ENCODE assay signal across 8 cellular contexts in genomic region chr4:44678094-44679023, GRCh38. TPM values are rescaled to one million over a fixed set of nuclear protein-coding genes. Genes with fewer than 3 reads are reported as not detected.
DNase-seq lines count a peak whose midpoint lies in the region; ATAC-seq, FAIRE-seq and TF ChIP-seq lines count a peak whose summit lies in the region.

A gene with protein sequence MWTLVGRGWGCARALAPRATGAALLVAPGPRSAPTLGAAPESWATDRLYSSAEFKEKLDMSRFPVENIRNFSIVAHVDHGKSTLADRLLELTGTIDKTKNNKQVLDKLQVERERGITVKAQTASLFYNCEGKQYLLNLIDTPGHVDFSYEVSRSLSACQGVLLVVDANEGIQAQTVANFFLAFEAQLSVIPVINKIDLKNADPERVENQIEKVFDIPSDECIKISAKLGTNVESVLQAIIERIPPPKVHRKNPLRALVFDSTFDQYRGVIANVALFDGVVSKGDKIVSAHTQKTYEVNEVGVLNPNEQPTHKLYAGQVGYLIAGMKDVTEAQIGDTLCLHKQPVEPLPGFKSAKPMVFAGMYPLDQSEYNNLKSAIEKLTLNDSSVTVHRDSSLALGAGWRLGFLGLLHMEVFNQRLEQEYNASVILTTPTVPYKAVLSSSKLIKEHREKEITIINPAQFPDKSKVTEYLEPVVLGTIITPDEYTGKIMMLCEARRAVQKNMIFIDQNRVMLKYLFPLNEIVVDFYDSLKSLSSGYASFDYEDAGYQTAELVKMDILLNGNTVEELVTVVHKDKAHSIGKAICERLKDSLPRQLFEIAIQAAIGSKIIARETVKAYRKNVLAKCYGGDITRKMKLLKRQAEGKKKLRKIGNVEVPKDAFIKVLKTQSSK (plus strand): TSS chr4:44678420. CDS start chr4:44678623, 203 bp downstream.

- peak; percentile 95 for TF ChIP-seq POLR2A in GM12891 (IDR thresholded peaks at IDR 0.05; ENCODE audit: low read depth, low read length)
- peak; percentile 81 for TF ChIP-seq POLR2A in transverse colon (IDR thresholded peaks at IDR 0.05)

- H4K91ac ChIP-seq in trophoblast cell (ENCODE audit: low read depth, low read length): peak within 1 kb of the TSS; percentile 74

- H3K36me3 ChIP-seq in trophoblast cell (ENCODE audit: control insufficient read depth in 1 of 2, insufficient read depth in 2 of 2, low read length in 2 of 2): peaks cover 0 to 2% of the 10 kb centered on the region in 2 experiments
- H3K36me3 ChIP-seq in transverse colon: peaks cover 0 to 21% (median 2%) of the 10 kb centered on the region in 4 donors

- peak within 1 kb of the TSS; percentile 74 for H2BK120ac ChIP-seq in trophoblast cell (ENCODE audit: insufficient read depth, low read length, poor library complexity)

- H3K4me1 ChIP-seq in trophoblast cell (ENCODE audit: control insufficient read depth in 1 of 2, insufficient read depth in 2 of 2, low read length in 2 of 2): no peaks in the 10 kb centered on the region
- peaks cover 2 to 28% (median 19%) of the 10 kb centered on the region in 4 donors for H3K4me1 ChIP-seq in transverse colon

- H3K14ac ChIP-seq in trophoblast cell (ENCODE audit: low read length): peak within 1 kb of the TSS; percentile 75

- H3K4me2 ChIP-seq in trophoblast cell (ENCODE audit: low read length): peak within 1 kb of the TSS; percentile 74

- H2AK5ac ChIP-seq in trophoblast cell (ENCODE audit: low read length): no peak within 1 kb of the TSS

- peak within 1 kb of the TSS; percentile 92 for H3K9ac ChIP-seq in trophoblast cell (ENCODE audit: low read length)

- peak within 1 kb of the TSS; percentile 74 for H2AFZ ChIP-seq in trophoblast cell (ENCODE audit: insufficient read depth, low read length, poor library complexity)

- ATAC-seq in HG02840 (IDR thresholded peaks at IDR 0.05; ENCODE audit: low FRiP score, unreplicated experiment) (peak; percentile 99), T-cell (replicated peaks in 1 of 4) (peak; percentile 90 to 94 (median 93))

- no peaks in the 10 kb centered on the region for H3K27me3 Mint-ChIP-seq in T-cell

- WGBS in adipose tissue, 3 donors: 0 to 1% (median 0%) methylated on average over 54 to 55 of the region's 55 CpGs
- no CpG with 5 or more reads among the region's 55 CpGs for whole genome bisulfite sequencing in trophoblast cell (ENCODE audit: extremely low coverage, insufficient coverage, insufficient read length)
- WGBS in transverse colon (ENCODE audit: low coverage in 1 of 2), 2 donors: 0% methylated on average over 2 to 34 of the region's 55 CpGs

- no peak for TF ChIP-seq CTCF in transverse colon (IDR thresholded peaks at IDR 0.05)

- H4K12ac ChIP-seq in trophoblast cell (ENCODE audit: low read depth, low read length): peak within 1 kb of the TSS; percentile 88

- peak within 1 kb of the TSS; percentile 98 to 99 for H3K27ac Mint-ChIP-seq in T-cell

- H2BK12ac ChIP-seq in trophoblast cell (ENCODE audit: low read length): no peak within 1 kb of the TSS

- H3K4me3 ChIP-seq in trophoblast cell (ENCODE audit: low read depth, low read length) (peak within 1 kb of the TSS; percentile 88), transverse colon (peak within 1 kb of the TSS; percentile 67 to 89 (median 78))

- POLR2A ChIA-PET in T-cell (lab: Charles Lee): interaction anchor here (0.6 to 2.2 kb wide), 11 partner anchors 9 to 60 kb away, joined by 3 to 9 read pairs (median 4); partner anchors contain the start of gene GNPDA2 (in 2 of the 2)

- FAIRE-seq in GM12891 (lab: Jason Lieb, UNC): peak; percentile 99

- H3K79me2 ChIP-seq in trophoblast cell (ENCODE audit: control insufficient read depth, insufficient read depth, low read length, poor library complexity): peaks cover 7% of the 10 kb centered on the region

- H3K9me3 ChIP-seq in trophoblast cell (ENCODE audit: insufficient read depth, low read depth, low read length) (no peaks in the 10 kb centered on the region), transverse colon (no peaks in the 10 kb centered on the region)

- H3K36me3 Mint-ChIP-seq in T-cell: peaks cover 7% of the 10 kb centered on the region

- no peak within 1 kb of the TSS for H3K23ac ChIP-seq in trophoblast cell (ENCODE audit: low read length)

- in situ Hi-C loops in transverse colon (cut with MboI; ENCODE audit: low pct_ligation_motif_present in 1 of 4, low pct_unique_long_range_greater_than_20kb in 1 of 4, low sequenced_read_pairs in 3 of 4): no loop called here

- H3K27me3 ChIP-seq in trophoblast cell (ENCODE audit: insufficient read depth, low read length) (no peaks in the 10 kb centered on the region), transverse colon (no peaks in the 10 kb centered on the region)

- H3K4me1 Mint-ChIP-seq in T-cell: peaks cover 27 to 44% (median 32%) of the 10 kb centered on the region in 3 donors

- H3K79me1 ChIP-seq in trophoblast cell (ENCODE audit: low read length): peaks cover 8% of the 10 kb centered on the region

- intact Hi-C loops in cardiac septum (cut with DNase I): loop anchor here (1.0 kb wide), 1 partner anchor 47 kb away; no protein-coding TSS in a partner anchor
- intact Hi-C loops in transverse colon (cut with DNase I; ENCODE audit: low total_unique reads): no loop called here

- TF ChIP-seq EP300 in transverse colon (IDR thresholded peaks at IDR 0.05; ENCODE audit: low read depth): no peak

- DNase-seq in GM12891 (ENCODE audit: insufficient read length, low spot score): peak; percentile 59
- DNase-seq in NCI-H1436 treated with DMSO at 0.1 percent for 48 hours (lab: John Stamatoyannopoulos, UW): peak; percentile 54
- DNase-seq in T-cell: peak; percentile 73 to 93 (median 89)
- peak; percentile 94 for DNase-seq in cardiac septum (ENCODE audit: low spot score)
- DNase-seq in trophoblast cell: peak; percentile 84 to 87
- DNase-seq in transverse colon: peak; percentile 92

- H3K18ac ChIP-seq in trophoblast cell (ENCODE audit: low read length): no peak within 1 kb of the TSS

- no peaks in the 10 kb centered on the region for H3K9me3 Mint-ChIP-seq in T-cell

- H3K4ac ChIP-seq in trophoblast cell (ENCODE audit: low read depth, low read length): peak within 1 kb of the TSS; percentile 69

- peak within 1 kb of the TSS; percentile 93 to 97 (median 96) for H3K4me3 Mint-ChIP-seq in T-cell

- H3K27ac ChIP-seq in adipose tissue (ENCODE audit: low read depth, low read length): peak within 1 kb of the TSS; percentile 23
- H3K27ac ChIP-seq in trophoblast cell (ENCODE audit: low read depth, low read length): peak within 1 kb of the TSS; percentile 64
- peak within 1 kb of the TSS; percentile 80 to 93 (median 90) for H3K27ac ChIP-seq in transverse colon

- H4K8ac ChIP-seq in trophoblast cell (ENCODE audit: low read depth, low read length): peak within 1 kb of the TSS; percentile 93

- H2BK5ac ChIP-seq in trophoblast cell (ENCODE audit: low read depth, low read length, poor library complexity): peak within 1 kb of the TSS; percentile 41

- CTCF ChIA-PET in T-cell (lab: Charles Lee): interaction anchor here (0.7 to 2.2 kb wide), 9 partner anchors 13 to 81 kb away, joined by 3 to 11 read pairs (median 4); partner anchors contain the start of gene GNPDA2 (in 1 of the 2)

TF ChIP-seq in GM12891, 5 proteins besides CTCF, POLR2A, EP300 and RAD21:
- peak; percentile 6; the same call in 1 of the 2 replicates for TF ChIP-seq POU2F2 (IDR thresholded peaks at IDR 0.05; ENCODE audit: low read depth, low read length)
- TF ChIP-seq PAX5 (IDR thresholded peaks at IDR 0.05; ENCODE audit: insufficient read depth, low read length, severe bottlenecking): no peak
- TF ChIP-seq SPI1 (IDR thresholded peaks at IDR 0.05; ENCODE audit: low read depth, low read length): no peak
- TF ChIP-seq POLR2AphosphoS5 (IDR thresholded peaks at IDR 0.05; ENCODE audit: low read depth, low read length): peak; percentile 96
- TF ChIP-seq TAF1 (IDR thresholded peaks at IDR 0.05; ENCODE audit: low read depth, low read length): peak; percentile 83

RNA-seq across cellular contexts. Expression of the gene that starts here (rescaled TPM):
- polyA plus RNA-seq in GM12891 (2012; ENCODE audit: low read depth, missing spikeins): 13.4 TPM
- 10 to 100 TPM; 16.2 to 23.8 (median 21.2) TPM for total RNA-seq in T-cell
- polyA plus RNA-seq in adipose tissue: 10 to 100 TPM in 1 of 3 donors, 1 to 10 TPM in 2; 5.8 to 11.1 (median 8.5) TPM
- total RNA-seq in cardiac septum: 22.8 TPM
- 14.8 and 16.5 TPM in 2 replicates for polyA plus RNA-seq in trophoblast cell (2013)
- 10 to 100 TPM; 13.5 to 49.8 (median 20.0) TPM for total RNA-seq in transverse colon

Comparison
In these comparisons a context has a peak if more than half of its experiments do, and no peak if none do; other contexts are left out.
1. Peak in every context shown above with its lines: DNase-seq, ATAC-seq, H3K4me3 ChIP-seq and H3K27ac ChIP-seq.
2. H3K27ac ChIP-seq: peak in every context shown above with its lines; median percentile 90 in transverse colon; 64 in trophoblast cell; 23 in adipose tissue.